35 cellular contexts compared by ENCODE assay signal in the genomic region with DNA sequence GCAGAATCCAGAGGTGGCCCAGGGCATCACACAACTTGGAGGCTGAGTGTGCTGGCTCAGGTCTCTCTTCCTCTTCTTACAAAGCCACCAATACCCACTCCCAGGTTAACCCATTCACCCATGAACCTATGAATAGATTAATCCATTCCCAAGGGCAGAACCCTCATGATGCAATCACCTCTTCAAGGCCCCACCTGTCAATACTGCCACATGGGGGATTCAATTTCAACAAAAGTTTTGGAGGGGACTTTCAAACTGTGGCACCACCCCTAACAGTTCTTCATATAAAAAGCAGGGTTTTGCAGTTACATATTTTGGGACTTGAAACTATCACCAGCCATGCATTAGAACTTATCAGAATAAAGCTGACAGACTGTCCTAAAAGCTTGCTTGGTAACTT.
DNase-seq lines count a peak whose midpoint lies in the region; ATAC-seq and TF ChIP-seq lines count a peak whose summit lies in the region.
"Had no signal": no experiment of that assay in that cellular context is flagged by ENCODE, and none has a peak within 500 bp of the region (broad histone marks: within the 10 kb centered on the region; RNA-seq: fewer than 3 reads in every experiment).

No MANE protein-coding gene starts in this region.

- H3K4me1 Mint-ChIP-seq in activated naive CD4-positive, alpha-beta T cell treated with anti-CD3 and anti-CD28 coated beads for 36 hours (ENCODE audit: low read depth), result no peaks in the 10 kb centered on the region
- H3K4me1 Mint-ChIP-seq in effector memory CD8-positive, alpha-beta T cell (ENCODE audit: low read depth in 2 of 2), result no peaks in the 10 kb centered on the region
- H3K4me1 Mint-ChIP-seq: B cell; CD14-positive monocyte; CD4-positive, alpha-beta memory T cell; CD4-positive, CD25-positive, alpha-beta regulatory T cell; CD8-positive, alpha-beta memory T cell had no signal

- H4K20me1 ChIP-seq in osteoblast (ENCODE audit: insufficient read depth, low read length), result no peaks in the 10 kb centered on the region
- H4K20me1 ChIP-seq: BLaER1; BLaER1 treated with 17β-estradiol and CSF1 and Interleukin-3, amounts not matched to agents 10 nM and 100 nM had no signal

- CTCF ChIA-PET in activated naive CD4-positive, alpha-beta T cell treated with anti-CD3 and anti-CD28 coated beads for 36 hours (lab: Charles Lee), result no interaction called here

- H3K4me1 ChIP-seq in osteoblast (ENCODE audit: insufficient read depth, low read length) (no peaks in the 10 kb centered on the region), vagina (no peaks in the 10 kb centered on the region)
- H3K4me1 ChIP-seq: A549; BE2C; BLaER1; BLaER1 treated with 17β-estradiol and CSF1 and Interleukin-3, amounts not matched to agents 10 nM and 100 nM; Caco-2 had no signal

- no peaks in the 10 kb centered on the region for H3K27me3 Mint-ChIP-seq in activated naive CD4-positive, alpha-beta T cell treated with anti-CD3 and anti-CD28 coated beads for 36 hours (ENCODE audit: low read depth)
- H3K27me3 Mint-ChIP-seq in effector memory CD8-positive, alpha-beta T cell, result peaks cover 0 to 19% of the 10 kb centered on the region in 2 donors
- H3K27me3 Mint-ChIP-seq: CD4-positive, CD25-positive, alpha-beta regulatory T cell had no signal

- no peaks in the 10 kb centered on the region for H3K79me2 ChIP-seq in osteoblast (ENCODE audit: insufficient read depth, low read length)

- H3K27ac ChIP-seq in VCaP, result peak overlapping the region; percentile 41
- no peak overlapping the region for H3K27ac ChIP-seq in osteoblast (ENCODE audit: low read depth, low read length)
- no peak overlapping the region for H3K27ac ChIP-seq in vagina
- H3K27ac ChIP-seq: 22Rv1; A549; BLaER1; BLaER1 treated with 17β-estradiol and CSF1 and Interleukin-3, amounts not matched to agents 10 nM and 100 nM; C4-2B had no signal

- H3K9me3 ChIP-seq in osteoblast (ENCODE audit: low read depth, low read length) (peaks cover 6% of the 10 kb centered on the region), vagina (no peaks in the 10 kb centered on the region)
- H3K9me3 ChIP-seq: A549; BE2C; BLaER1; BLaER1 treated with 17β-estradiol and CSF1 and Interleukin-3, amounts not matched to agents 10 nM and 100 nM; Caco-2 had no signal

- TF ChIP-seq CTCF in VCaP (conservative IDR thresholded peaks at IDR 0.05), result no peak
- no peak for TF ChIP-seq CTCF in osteoblast (IDR thresholded peaks at IDR 0.05; ENCODE audit: extremely low read depth, low read depth, low read length)
- no peak for TF ChIP-seq CTCF in vagina (IDR thresholded peaks at IDR 0.05)

- H3K4me3 ChIP-seq in osteoblast (ENCODE audit: insufficient read depth, low read length) (no peak overlapping the region), vagina (no peak overlapping the region)
- H3K4me3 ChIP-seq: A549; BLaER1; BLaER1 treated with 17β-estradiol and CSF1 and Interleukin-3, amounts not matched to agents 10 nM and 100 nM had no signal

- no peaks in the 10 kb centered on the region for H3K9me3 Mint-ChIP-seq in activated naive CD4-positive, alpha-beta T cell treated with anti-CD3 and anti-CD28 coated beads for 36 hours
- H3K9me3 Mint-ChIP-seq in effector memory CD8-positive, alpha-beta T cell, result no peaks in the 10 kb centered on the region
- H3K9me3 Mint-ChIP-seq: CD4-positive, alpha-beta memory T cell; CD4-positive, alpha-beta T cell; CD8-positive, alpha-beta T cell had no signal

- no peaks in the 10 kb centered on the region for H3K27me3 ChIP-seq in osteoblast (ENCODE audit: insufficient read depth, low read length)
- no peaks in the 10 kb centered on the region for H3K27me3 ChIP-seq in vagina
- H3K27me3 ChIP-seq: BLaER1; BLaER1 treated with 17β-estradiol and CSF1 and Interleukin-3, amounts not matched to agents 10 nM and 100 nM had no signal

- no peak for TF ChIP-seq POLR2A in vagina (IDR thresholded peaks at IDR 0.05)

- H3K4me2 ChIP-seq in osteoblast (ENCODE audit: insufficient read depth, low read length), result no peak overlapping the region
- H3K4me2 ChIP-seq: A549; BLaER1; BLaER1 treated with 17β-estradiol and CSF1 and Interleukin-3, amounts not matched to agents 10 nM and 100 nM had no signal

- H3K36me3 Mint-ChIP-seq in activated naive CD4-positive, alpha-beta T cell treated with anti-CD3 and anti-CD28 coated beads for 36 hours (ENCODE audit: low read depth), result no peaks in the 10 kb centered on the region
- no peaks in the 10 kb centered on the region for H3K36me3 Mint-ChIP-seq in effector memory CD8-positive, alpha-beta T cell (ENCODE audit: insufficient read depth)
- H3K36me3 Mint-ChIP-seq: CD14-positive monocyte; CD4-positive, alpha-beta memory T cell; CD4-positive, CD25-positive, alpha-beta regulatory T cell; CD8-positive, alpha-beta memory T cell; CD8-positive, alpha-beta T cell had no signal

- H3K27ac Mint-ChIP-seq in activated naive CD4-positive, alpha-beta T cell treated with anti-CD3 and anti-CD28 coated beads for 36 hours, result no peak overlapping the region
- no peak overlapping the region for H3K27ac Mint-ChIP-seq in effector memory CD8-positive, alpha-beta T cell
- H3K27ac Mint-ChIP-seq: B cell; CD14-positive monocyte; CD4-positive, alpha-beta memory T cell; CD4-positive, alpha-beta T cell; CD4-positive, CD25-positive, alpha-beta regulatory T cell; CD8-positive, alpha-beta memory T cell; CD8-positive, alpha-beta T cell had no signal

- H3K4me3 Mint-ChIP-seq in activated naive CD4-positive, alpha-beta T cell treated with anti-CD3 and anti-CD28 coated beads for 36 hours, result no peak overlapping the region
- H3K4me3 Mint-ChIP-seq in effector memory CD8-positive, alpha-beta T cell, result no peak overlapping the region
- H3K4me3 Mint-ChIP-seq: B cell; CD14-positive monocyte; CD4-positive, alpha-beta memory T cell; CD4-positive, alpha-beta T cell; CD4-positive, CD25-positive, alpha-beta regulatory T cell; CD8-positive, alpha-beta memory T cell; CD8-positive, alpha-beta T cell had no signal

- intact Hi-C loops in cardiac septum (cut with DNase I) (no loop called here), Right ventricle myocardium inferior (cut with DNase I) (no loop called here), vagina (cut with DNase I) (no loop called here)
- intact Hi-C loops in activated naive CD4-positive, alpha-beta T cell treated with anti-CD3 and anti-CD28 coated beads for 36 hours (cut with micrococcal nuclease), result no loop called here

- H3K36me3 ChIP-seq in osteoblast (ENCODE audit: insufficient read depth, low read length), result no peaks in the 10 kb centered on the region
- no peaks in the 10 kb centered on the region for H3K36me3 ChIP-seq in vagina
- H3K36me3 ChIP-seq: BE2C; BLaER1; BLaER1 treated with 17β-estradiol and CSF1 and Interleukin-3, amounts not matched to agents 10 nM and 100 nM had no signal

- no peak for ATAC-seq in Right ventricle myocardium inferior
- no peak for ATAC-seq in effector memory CD8-positive, alpha-beta T cell (replicated peaks)
- ATAC-seq: A549; CD8-positive, alpha-beta T cell had no signal

- peak; percentile 29 for DNase-seq in cardiac septum (ENCODE audit: low spot score)
- DNase-seq in Right ventricle myocardium inferior (ENCODE audit: missing footprints), result no peak
- DNase-seq in osteoblast (ENCODE audit: insufficient read length, low spot score, missing footprints), result peak; percentile 53
- peak; percentile 22 to 52 for DNase-seq in vagina (ENCODE audit: extremely low spot score in 2 of 2)
- no peak for DNase-seq in LoVo (ENCODE audit: low spot score)
- no peak for DNase-seq in activated naive CD4-positive, alpha-beta T cell treated with anti-CD3 and anti-CD28 coated beads for 36 hours
- DNase-seq in effector memory CD8-positive, alpha-beta T cell, result no peak
- DNase-seq: 8988T; ACHN; AML-193; BE2C; C1 segment of cervical spinal cord; Caco-2; Calu3; CD4-positive, alpha-beta memory T cell; CD4-positive, alpha-beta T cell; CD4-positive, CD25-positive, alpha-beta regulatory T cell; CD8-positive, alpha-beta memory T cell; COR-L47; DMS 273 treated with DMSO at 0.1 percent for 48 hours; DMS153; DMS53; DMS79; DMS79 treated with DMSO at 0.1 percent for 48 hours; DND-41; EL had no signal

- H2AFZ ChIP-seq in osteoblast (ENCODE audit: low read length), result no peak overlapping the region

Comparison
In these comparisons a context has a peak if more than half of its experiments do, and no peak if none do; other contexts are left out.
1. DNase-seq: peak in cardiac septum (single experiment), osteoblast (single experiment) and vagina (2 of 2); none in Right ventricle myocardium inferior (single experiment), LoVo (single experiment), activated naive CD4-positive, alpha-beta T cell treated with anti-CD3 and anti-CD28 coated beads for 36 hours (single experiment) and effector memory CD8-positive, alpha-beta T cell (0 of 3).